In the genomic region with DNA sequence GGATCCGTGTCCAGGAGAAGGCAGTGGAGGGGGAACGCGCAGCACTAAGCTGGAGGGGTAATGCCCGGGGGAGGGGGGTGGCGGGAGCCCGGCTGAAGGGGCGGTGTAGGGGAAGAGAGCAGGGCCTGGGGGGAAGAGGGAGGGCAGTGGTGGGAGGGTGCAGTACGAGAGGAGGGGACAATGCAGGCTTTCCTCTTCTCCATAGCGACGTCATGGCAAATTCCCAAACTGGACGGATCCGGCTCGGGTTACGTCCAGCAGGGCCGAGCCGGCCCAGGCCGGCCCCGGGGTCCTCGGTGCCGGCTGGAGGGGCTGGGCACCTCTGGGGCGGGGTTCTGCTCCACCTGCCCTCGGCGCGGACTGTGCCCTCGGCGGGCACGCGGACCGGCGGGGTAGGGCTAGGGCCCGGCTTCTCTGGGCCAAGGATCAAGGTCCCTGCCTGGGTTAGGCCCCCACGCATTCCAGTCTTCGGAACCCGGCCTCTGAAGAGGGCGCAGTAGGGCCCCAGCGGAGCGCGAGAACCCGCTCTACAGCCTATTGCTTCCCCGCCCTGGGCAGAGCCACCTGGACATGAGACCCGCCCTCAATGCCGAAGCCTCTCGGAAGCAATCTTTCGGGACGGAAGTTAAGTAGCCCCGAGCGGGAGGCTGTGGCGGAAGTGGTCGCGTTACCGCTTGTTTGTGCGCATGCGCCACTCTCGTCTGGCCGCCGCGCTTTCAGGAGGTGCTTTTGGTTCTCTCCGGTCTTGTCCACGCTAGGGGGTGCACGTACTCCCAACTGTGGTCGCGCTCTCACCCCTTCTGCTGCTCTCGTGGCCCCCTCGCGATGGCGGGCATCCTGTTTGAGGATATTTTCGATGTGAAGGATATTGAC, we compare ENCODE assay signal across 1 cellular context.
A peak's percentile ranks its signal among the peaks of the same experiment; 100 is the strongest.
TF ChIP-seq lines count a peak whose summit lies in the region.

No MANE protein-coding gene starts in this region.

TF ChIP-seq in GM23338, 12 proteins besides CTCF, POLR2A, EP300 and RAD21:
- peak; percentile 66 for TF ChIP-seq CREB1 (CRISPR knock-in tag; IDR thresholded peaks at IDR 0.05; ENCODE audit: low read depth)
- TF ChIP-seq, protein P1, sequence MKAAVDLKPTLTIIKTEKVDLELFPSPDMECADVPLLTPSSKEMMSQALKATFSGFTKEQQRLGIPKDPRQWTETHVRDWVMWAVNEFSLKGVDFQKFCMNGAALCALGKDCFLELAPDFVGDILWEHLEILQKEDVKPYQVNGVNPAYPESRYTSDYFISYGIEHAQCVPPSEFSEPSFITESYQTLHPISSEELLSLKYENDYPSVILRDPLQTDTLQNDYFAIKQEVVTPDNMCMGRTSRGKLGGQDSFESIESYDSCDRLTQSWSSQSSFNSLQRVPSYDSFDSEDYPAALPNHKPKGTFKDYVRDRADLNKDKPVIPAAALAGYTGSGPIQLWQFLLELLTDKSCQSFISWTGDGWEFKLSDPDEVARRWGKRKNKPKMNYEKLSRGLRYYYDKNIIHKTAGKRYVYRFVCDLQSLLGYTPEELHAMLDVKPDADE (IDR thresholded peaks at IDR 0.05), result peak; percentile 83
- TF ChIP-seq ZNF462 (CRISPR knock-in tag; IDR thresholded peaks at IDR 0.05), result no peak
- no peak for TF ChIP-seq STAT1 (IDR thresholded peaks at IDR 0.05; ENCODE audit: unreplicated experiment)
- peak; percentile 90 for TF ChIP-seq POLR2AphosphoS5 (IDR thresholded peaks at IDR 0.05; ENCODE audit: low read depth)
TF ChIP-seq in GM23338: peak in this region for 3.
